Comparison of ENCODE assay signal across 29 cellular contexts in genomic region chrX:84362184-84362838, GRCh38.
DNase-seq lines count a peak whose midpoint lies in the region; TF ChIP-seq lines count a peak whose summit lies in the region.
"Had no signal": no experiment of that assay in that cellular context is flagged by ENCODE, and none has a peak within 500 bp of the region (broad histone marks: within the 10 kb centered on the region; RNA-seq: fewer than 3 reads in every experiment).

No MANE protein-coding gene starts in this region.

- 0 out of 2 replicates have a peak, but pooled peaks cover 7% of the 10 kb centered on the region for H3K36me3 Mint-ChIP-seq in HFFc6 (ENCODE audit: low read depth)
- H3K36me3 Mint-ChIP-seq: activated naive CD4-positive, alpha-beta T cell treated with anti-CD3 and anti-CD28 coated beads, Interleukin-2, amount 10 ng/mL, durations not matched to agents 7 days and 5 days; CD8-positive, alpha-beta memory T cell had no signal

- H3K27me3 Mint-ChIP-seq in HFFc6 (ENCODE audit: insufficient read depth): no peaks in the 10 kb centered on the region
- H3K27me3 Mint-ChIP-seq: activated naive CD4-positive, alpha-beta T cell treated with anti-CD3 and anti-CD28 coated beads, Interleukin-2, amount 10 ng/mL, durations not matched to agents 7 days and 5 days had no signal

- H3K27ac ChIP-seq in fibroblast of lung (ENCODE audit: insufficient read depth, low read length): peak overlapping the region; percentile 20
- H3K27ac ChIP-seq: esophagus squamous epithelium, left ventricle myocardium inferior, skin epidermis, suprapubic skin had no signal

- H3K4me3 ChIP-seq in fibroblast of lung (replicated peaks in 1 of 4; ENCODE audit: control extremely low read depth in 1 of 4, insufficient read depth in 1 of 4, low read depth in 3 of 4, low read length in 4 of 4) (no peak overlapping the region), skeletal muscle cell (ENCODE audit: low read depth, low read length) (no peak overlapping the region)
- H3K4me3 ChIP-seq: esophagus squamous epithelium, left ventricle myocardium inferior, mucosa of descending colon, skin epidermis, suprapubic skin, vagina had no signal

- no peaks in the 10 kb centered on the region for H4K20me1 ChIP-seq in fibroblast of lung (ENCODE audit: control insufficient read depth, extremely low read depth, insufficient read depth, low read length)

- no peak overlapping the region for H2AFZ ChIP-seq in fibroblast of lung (ENCODE audit: low read length)

- DNase-seq in COLO829 (ENCODE audit: low spot score): peak; percentile 2
- peak; percentile 0 for DNase-seq in HFFc6
- peak in 1 of 2 donors; percentile 55 for DNase-seq in fibroblast of lung (ENCODE audit: low read depth in 2 of 2)
- peak; percentile 14 for DNase-seq in skeletal muscle cell (ENCODE audit: low read depth)
- DNase-seq in activated effector memory CD4-positive, alpha-beta T cell treated with Interleukin-2 at 50 U/mL for 16 hours: no peak
- no peak for DNase-seq in HPDE6-E6E7 (ENCODE audit: extremely low spot score)
- DNase-seq in KG1 (lab: John Stamatoyannopoulos, UW): no peak
- DNase-seq: activated CD4-positive, alpha-beta T cell treated with anti-CD3 and anti-CD28 coated beads for 1 hour; activated CD8-positive, alpha-beta memory T cell treated with anti-CD3 and anti-CD28 coated beads for 24 hours; activated naive CD4-positive, alpha-beta T cell treated with anti-CD3 and anti-CD28 coated beads, Interleukin-2, amount 10 ng/mL, durations not matched to agents 7 days and 5 days; activated T-cell treated with anti-CD3 and anti-CD28 coated beads, Interleukin-2, amount 50 U/mL, for 48 hours; anterior cingulate cortex; CD8-positive, alpha-beta memory T cell; cerebellar nuclear complex; effector memory CD4-positive, alpha-beta T cell; esophagus squamous epithelium; GDM1; left ventricle myocardium inferior; mucosa of descending colon; NCI-H1092 treated with DMSO at 0.1 percent for 48 hours; NCI-H2081 treated with DMSO at 0.1 percent for 48 hours; PC-3; posterior cingulate gyrus; SHP77 treated with DMSO at 0.1 percent for 48 hours; stimulated activated CD4-positive, alpha-beta T cell treated with anti-CD3 and anti-CD28 coated beads, Interleukin-1b, Interleukin-23, amount 100 ng/mL, for 48 hours had no signal

- H3K79me2 ChIP-seq in fibroblast of lung (ENCODE audit: control insufficient read depth, insufficient read depth, low read length): no peaks in the 10 kb centered on the region

- peaks cover 5% of the 10 kb centered on the region; the same call in 1 of the 2 replicates for H3K9me3 Mint-ChIP-seq in HFFc6
- H3K9me3 Mint-ChIP-seq: activated naive CD4-positive, alpha-beta T cell treated with anti-CD3 and anti-CD28 coated beads, Interleukin-2, amount 10 ng/mL, durations not matched to agents 7 days and 5 days had no signal

- H3K4me2 ChIP-seq in fibroblast of lung (ENCODE audit: extremely low read depth, insufficient read depth, low read length): no peak overlapping the region

- H3K4me1 Mint-ChIP-seq in HFFc6 (ENCODE audit: low read depth): peaks cover 27% of the 10 kb centered on the region
- H3K4me1 Mint-ChIP-seq: activated naive CD4-positive, alpha-beta T cell treated with anti-CD3 and anti-CD28 coated beads, Interleukin-2, amount 10 ng/mL, durations not matched to agents 7 days and 5 days; CD8-positive, alpha-beta memory T cell; neural crest cell had no signal

- no peaks in the 10 kb centered on the region for H3K27me3 ChIP-seq in fibroblast of lung (ENCODE audit: control insufficient read depth, insufficient read depth, low read length)
- H3K27me3 ChIP-seq: esophagus squamous epithelium, suprapubic skin, vagina had no signal

- no peaks in the 10 kb centered on the region for H3K9me3 ChIP-seq in fibroblast of lung (ENCODE audit: control insufficient read depth, insufficient read depth, low read depth, low read length)
- H3K9me3 ChIP-seq: mucosa of descending colon, suprapubic skin, vagina had no signal

- peak overlapping the region; percentile 52 for H3K4me3 Mint-ChIP-seq in HFFc6
- H3K4me3 Mint-ChIP-seq: activated naive CD4-positive, alpha-beta T cell treated with anti-CD3 and anti-CD28 coated beads, Interleukin-2, amount 10 ng/mL, durations not matched to agents 7 days and 5 days; CD8-positive, alpha-beta memory T cell; neural crest cell had no signal

- H3K27ac Mint-ChIP-seq in HFFc6: peak overlapping the region; percentile 74
- H3K27ac Mint-ChIP-seq: activated naive CD4-positive, alpha-beta T cell treated with anti-CD3 and anti-CD28 coated beads, Interleukin-2, amount 10 ng/mL, durations not matched to agents 7 days and 5 days; CD8-positive, alpha-beta memory T cell had no signal

- no peaks in the 10 kb centered on the region for H3K36me3 ChIP-seq in fibroblast of lung (ENCODE audit: control insufficient read depth, insufficient read depth, low read length)
- H3K36me3 ChIP-seq: esophagus squamous epithelium, left ventricle myocardium inferior, suprapubic skin, vagina had no signal

- H3K4me1 ChIP-seq in fibroblast of lung (ENCODE audit: control insufficient read depth, extremely low read depth, insufficient read depth, low read length): no peaks in the 10 kb centered on the region
- H3K4me1 ChIP-seq: esophagus squamous epithelium, left ventricle myocardium inferior, suprapubic skin, vagina had no signal

- no peak for TF ChIP-seq CTCF in HFFc6 (IDR thresholded peaks at IDR 0.05)
- TF ChIP-seq CTCF in fibroblast of lung (conservative IDR thresholded peaks at IDR 0.05 in 1 of 2, IDR thresholded peaks at IDR 0.05 in 1 of 2; ENCODE audit: low read depth in 1 of 2, low read length in 2 of 2): no peak

- H3K9ac ChIP-seq in fibroblast of lung (ENCODE audit: insufficient read depth, low read length): no peak overlapping the region

Comparison
In these comparisons a context has a peak if more than half of its experiments do, and no peak if none do; other contexts are left out.
1. DNase-seq: peak in COLO829 (single experiment), HFFc6 (single experiment) and skeletal muscle cell (single experiment); none in activated effector memory CD4-positive, alpha-beta T cell treated with Interleukin-2 at 50 U/mL for 16 hours (single experiment), HPDE6-E6E7 (single experiment) and KG1 (single experiment).